Comparison of ENCODE assay signal across 10 cellular contexts in genomic region chr1:103517380-103518047, GRCh38. TPM values are rescaled to one million over a fixed set of nuclear protein-coding genes. Genes with fewer than 3 reads are reported as not detected.
A peak's percentile ranks its signal among the peaks of the same experiment; 100 is the strongest.
DNase-seq lines count a peak whose midpoint lies in the region; ATAC-seq and TF ChIP-seq lines count a peak whose summit lies in the region.
"Had no signal": no experiment of that assay in that cellular context is flagged by ENCODE, and none has a peak within 500 bp of the region (broad histone marks: within the 10 kb centered on the region; RNA-seq: fewer than 3 reads in every experiment).

No MANE protein-coding gene starts in this region.

- H4K8ac ChIP-seq in IMR-90 (ENCODE audit: low read depth in 2 of 2, low read length in 2 of 2), result no peak overlapping the region

- no peaks in the 10 kb centered on the region for H3K4me1 ChIP-seq in IMR-90 (ENCODE audit: control insufficient read depth, insufficient read depth, low read length)
- H3K4me1 ChIP-seq in PC-9 (replicated peaks; ENCODE audit: insufficient read depth), result no peaks in the 10 kb centered on the region
- H3K4me1 ChIP-seq: A549 had no signal

- H3K9me3 ChIP-seq in IMR-90 (ENCODE audit: control insufficient read depth, insufficient read depth, low read length) (no peaks in the 10 kb centered on the region), PC-9 (ENCODE audit: insufficient read depth, low read depth) (no peaks in the 10 kb centered on the region)
- H3K9me3 ChIP-seq: A549 had no signal

- H2AK5ac ChIP-seq in IMR-90 (ENCODE audit: low read depth, low read length), result no peak overlapping the region

- H3K18ac ChIP-seq in IMR-90 (ENCODE audit: low read depth, low read length), result no peak overlapping the region

- BruUV-seq in IMR-90 (replicated peaks; lab: Mats Ljungman, UMichigan), result no TSS peak
- BruUV-seq in PC-9 (replicated peaks; lab: Mats Ljungman, UMichigan), result no TSS peak

- ATAC-seq in activated CD8-positive, alpha-beta memory T cell treated with anti-CD3 and anti-CD28 coated beads, Interleukin-2, amount 10 ng/mL, durations not matched to agents 7 days and 5 days, result peak; percentile 78
- ATAC-seq in HG02642 (IDR thresholded peaks at IDR 0.05; ENCODE audit: poor library complexity, unreplicated experiment) (peak; percentile 89), IMR-90 (ENCODE audit: low read depth) (peak; percentile 24; the same call in 1 of the 2 replicates), Right ventricle myocardium inferior (no peak)
- ATAC-seq in stimulated activated effector memory CD8-positive, alpha-beta T cell treated with anti-CD3 and anti-CD28 coated beads, Interleukin-12 subunit alpha, Interleukin-12 subunit beta, amount 100 ng/mL, for 72 hours, result peak; percentile 81
- ATAC-seq: A549 had no signal

- intact Hi-C loops in IMR-90 (cut with micrococcal nuclease), result loop anchor here (5.0 kb wide), 3 partner anchors 800 to 1995 kb away; no protein-coding TSS in a partner anchor
- intact Hi-C loops in PC-9 (cut with micrococcal nuclease; ENCODE audit: unreplicated experiment), result loop anchor here (5.0 to 10.0 kb wide), 3 partner anchors 1693 to 1995 kb away; no protein-coding TSS in a partner anchor
- intact Hi-C loops in Right ventricle myocardium inferior (cut with DNase I), result loop anchor here (10.0 kb wide), 1 partner anchor 413 kb away; the partner anchor contains the start of gene COL11A1

- peaks cover 15% of the 10 kb centered on the region for H3K4me1 Mint-ChIP-seq in activated CD8-positive, alpha-beta memory T cell treated with anti-CD3 and anti-CD28 coated beads, Interleukin-2, amount 10 ng/mL, durations not matched to agents 7 days and 5 days
- peaks cover 17% of the 10 kb centered on the region for H3K4me1 Mint-ChIP-seq in stimulated activated effector memory CD8-positive, alpha-beta T cell treated with anti-CD3 and anti-CD28 coated beads, Interleukin-12 subunit alpha, Interleukin-12 subunit beta, amount 100 ng/mL, for 72 hours

- H3K4me3 Mint-ChIP-seq in activated CD8-positive, alpha-beta memory T cell treated with anti-CD3 and anti-CD28 coated beads, Interleukin-2, amount 10 ng/mL, durations not matched to agents 7 days and 5 days, result peak overlapping the region; percentile 5
- H3K4me3 Mint-ChIP-seq in stimulated activated effector memory CD8-positive, alpha-beta T cell treated with anti-CD3 and anti-CD28 coated beads, Interleukin-12 subunit alpha, Interleukin-12 subunit beta, amount 100 ng/mL, for 72 hours, result no peak overlapping the region

- dilution Hi-C loops in IMR-90 (cut with HindIII; ENCODE audit: low sequenced_read_pairs, unreplicated experiment), result no loop called here

- H4K91ac ChIP-seq in IMR-90 (ENCODE audit: insufficient read depth, low read depth, low read length), result no peak overlapping the region

- no peaks in the 10 kb centered on the region for H3K27me3 Mint-ChIP-seq in activated CD8-positive, alpha-beta memory T cell treated with anti-CD3 and anti-CD28 coated beads, Interleukin-2, amount 10 ng/mL, durations not matched to agents 7 days and 5 days

- TF ChIP-seq CTCF in IMR-90 (conservative IDR thresholded peaks at IDR 0.05; ENCODE audit: low read depth, low read length) (no peak), PC-9 (conservative IDR thresholded peaks at IDR 0.05) (no peak)

- POLR2A ChIA-PET in IMR-90 (lab: Charles Lee; ENCODE audit: unreplicated experiment), result no interaction called here
- POLR2A ChIA-PET in PC-9 (lab: Charles Lee; ENCODE audit: unreplicated experiment), result no interaction called here

- no peak overlapping the region for H2AK9ac ChIP-seq in IMR-90 (replicated peaks; ENCODE audit: low read depth, low read length, poor library complexity)

- CTCF ChIA-PET in activated CD8-positive, alpha-beta memory T cell treated with anti-CD3 and anti-CD28 coated beads, Interleukin-2, amount 10 ng/mL, durations not matched to agents 7 days and 5 days (lab: Charles Lee), result interaction anchor here (1.6 kb wide), 1 partner anchor 9 kb away, joined by 3 read pairs; no protein-coding TSS in a partner anchor
- CTCF ChIA-PET in IMR-90 (lab: Yijun Ruan, JAX), result interaction anchor here (0.6 kb wide), 1 partner anchor 208 kb away, joined by 3 read pairs; no protein-coding TSS in a partner anchor
- CTCF ChIA-PET in PC-9 (lab: Charles Lee), result no interaction called here

- H3K27ac Mint-ChIP-seq in activated CD8-positive, alpha-beta memory T cell treated with anti-CD3 and anti-CD28 coated beads, Interleukin-2, amount 10 ng/mL, durations not matched to agents 7 days and 5 days, result peak overlapping the region; percentile 47
- no peak overlapping the region for H3K27ac Mint-ChIP-seq in stimulated activated effector memory CD8-positive, alpha-beta T cell treated with anti-CD3 and anti-CD28 coated beads, Interleukin-12 subunit alpha, Interleukin-12 subunit beta, amount 100 ng/mL, for 72 hours

- no peaks in the 10 kb centered on the region for H3K9me1 ChIP-seq in IMR-90 (ENCODE audit: insufficient read depth, low read length)

- no peaks in the 10 kb centered on the region for H3K9me2 ChIP-seq in PC-9 (ENCODE audit: insufficient read depth)

- no CpG with 5 or more reads among the region's 2 CpGs for WGBS in IMR-90 (ENCODE audit: extremely low coverage in 2 of 2, insufficient read length in 1 of 2), 2 experiments

- H3K4ac ChIP-seq in IMR-90 (ENCODE audit: low read depth, low read length), result no peak overlapping the region

- no peak overlapping the region for H2BK120ac ChIP-seq in IMR-90 (ENCODE audit: low read depth, low read length)

- no peaks in the 10 kb centered on the region for H3F3A ChIP-seq in PC-9 (ENCODE audit: insufficient read depth, low read depth)

- no peaks in the 10 kb centered on the region for H3K36me3 ChIP-seq in IMR-90 (ENCODE audit: control insufficient read depth, insufficient read depth, low read length)
- no peaks in the 10 kb centered on the region for H3K36me3 ChIP-seq in PC-9 (ENCODE audit: low read depth)

- no peak overlapping the region for H3K56ac ChIP-seq in IMR-90 (ENCODE audit: extremely low read depth, insufficient read depth, low read length)

- DNase-seq in activated CD8-positive, alpha-beta memory T cell treated with anti-CD3 and anti-CD28 coated beads, Interleukin-2, amount 10 ng/mL, durations not matched to agents 7 days and 5 days, result no peak
- DNase-seq in activated CD8-positive, alpha-beta memory T cell treated with anti-CD3 and anti-CD28 coated beads for 24 hours, result no peak
- DNase-seq in IMR-90 (peak; percentile 26), PC-9 (no peak), Right ventricle myocardium inferior (ENCODE audit: missing footprints) (no peak), NCI-H69 (lab: John Stamatoyannopoulos, UW) (no peak)
- DNase-seq in stimulated activated effector memory CD8-positive, alpha-beta T cell treated with anti-CD3 and anti-CD28 coated beads, Interleukin-12 subunit alpha, Interleukin-12 subunit beta, amount 100 ng/mL, for 72 hours (ENCODE audit: low spot score in 2 of 2), result no peak
- DNase-seq: effector memory CD4-positive, alpha-beta T cell had no signal

- in situ Hi-C loops in IMR-90 (cut with MboI; ENCODE audit: low sequenced_read_pairs), result no loop called here

- H3K14ac ChIP-seq in IMR-90 (replicated peaks; ENCODE audit: low read depth, low read length), result no peak overlapping the region

- H3K27me3 ChIP-seq in IMR-90 (ENCODE audit: control insufficient read depth, insufficient read depth, low read length) (no peaks in the 10 kb centered on the region), PC-9 (ENCODE audit: insufficient read depth, low read depth) (no peaks in the 10 kb centered on the region)

- H3K4me3 ChIP-seq in IMR-90 (ENCODE audit: insufficient read depth, low read depth, low read length) (no peak overlapping the region), PC-9 (no peak overlapping the region)
- H3K4me3 ChIP-seq: A549 had no signal

- H3K27ac ChIP-seq in IMR-90 (ENCODE audit: insufficient read depth, low read length) (no peak overlapping the region), PC-9 (no peak overlapping the region)
- H3K27ac ChIP-seq: A549 had no signal

- H2BK20ac ChIP-seq in IMR-90 (ENCODE audit: low read depth, low read length), result no peak overlapping the region

- no peak for TF ChIP-seq POLR2A in IMR-90 (IDR thresholded peaks at IDR 0.05; ENCODE audit: low read depth, low read length)

- no peak overlapping the region for H2BK15ac ChIP-seq in IMR-90 (ENCODE audit: low read depth, low read length)

- H3K79me2 ChIP-seq in PC-9 (ENCODE audit: low read depth), result no peaks in the 10 kb centered on the region

- no peak overlapping the region for H2AFZ ChIP-seq in IMR-90 (replicated peaks; ENCODE audit: low read length, poor library complexity)
- no peak overlapping the region for H2AFZ ChIP-seq in PC-9

- H2BK5ac ChIP-seq in IMR-90 (ENCODE audit: low read depth, low read length, poor library complexity, severe bottlenecking), result no peak overlapping the region

- H3K4me2 ChIP-seq in IMR-90 (ENCODE audit: low read depth, low read length) (no peak overlapping the region), PC-9 (no peak overlapping the region)
- H3K4me2 ChIP-seq: A549 had no signal

- H4K5ac ChIP-seq in IMR-90 (ENCODE audit: low read depth, low read length), result no peak overlapping the region; the same call in 1 of the 2 replicates

- H3K36me3 Mint-ChIP-seq in activated CD8-positive, alpha-beta memory T cell treated with anti-CD3 and anti-CD28 coated beads, Interleukin-2, amount 10 ng/mL, durations not matched to agents 7 days and 5 days, result no peaks in the 10 kb centered on the region
- no peaks in the 10 kb centered on the region for H3K36me3 Mint-ChIP-seq in stimulated activated effector memory CD8-positive, alpha-beta T cell treated with anti-CD3 and anti-CD28 coated beads, Interleukin-12 subunit alpha, Interleukin-12 subunit beta, amount 100 ng/mL, for 72 hours

- no peaks in the 10 kb centered on the region for H3K79me1 ChIP-seq in IMR-90 (ENCODE audit: low read depth in 1 of 2, low read length in 2 of 2)

- TF ChIP-seq RAD21 in IMR-90 (IDR thresholded peaks at IDR 0.05; ENCODE audit: low read length), result no peak

- no peak overlapping the region for H3K9ac ChIP-seq in IMR-90 (ENCODE audit: low read depth, low read length)

- no peak overlapping the region for H3K23ac ChIP-seq in IMR-90 (ENCODE audit: low read depth, low read length)

- H4K20me1 ChIP-seq in IMR-90 (ENCODE audit: insufficient read depth, low read length) (no peaks in the 10 kb centered on the region), PC-9 (ENCODE audit: insufficient read depth) (no peaks in the 10 kb centered on the region)

- H3K9me3 Mint-ChIP-seq in activated CD8-positive, alpha-beta memory T cell treated with anti-CD3 and anti-CD28 coated beads, Interleukin-2, amount 10 ng/mL, durations not matched to agents 7 days and 5 days (ENCODE audit: low read depth), result no peaks in the 10 kb centered on the region
- no peaks in the 10 kb centered on the region for H3K9me3 Mint-ChIP-seq in stimulated activated effector memory CD8-positive, alpha-beta T cell treated with anti-CD3 and anti-CD28 coated beads, Interleukin-12 subunit alpha, Interleukin-12 subunit beta, amount 100 ng/mL, for 72 hours

RNA-seq across cellular contexts. Expression of gene RNPC3, which starts 8.0 kb away (rescaled TPM):
- total RNA-seq in activated CD8-positive, alpha-beta memory T cell treated with anti-CD3 and anti-CD28 coated beads, Interleukin-2, amount 10 ng/mL, durations not matched to agents 7 days and 5 days, result 10 to 100 TPM; 20.6 to 27.7 TPM
- total RNA-seq in IMR-90 (2012; rRNA removed) (2.5 and 3.8 TPM in 2 replicates), PC-9 (2021) (13.4 and 17.0 TPM in 2 replicates), Right ventricle myocardium inferior (15.8 TPM)
- 7.7 and 9.9 TPM in 2 replicates for polyA plus RNA-seq in IMR-90 (2012; rRNA removed)
- 1.5 and 2.0 TPM in 2 replicates for polyA plus RNA-seq in IMR-90 (2012; cell fraction: cytosol; rRNA removed)
- polyA plus RNA-seq in IMR-90 (2012; cell fraction: nucleus; rRNA removed; ENCODE audit: low replicate concordance), result 11.0 and 59.9 TPM in 2 replicates

RNA-seq across cellular contexts. Expression of gene AMY2B, which starts 53.9 kb away (rescaled TPM):
- total RNA-seq in activated CD8-positive, alpha-beta memory T cell treated with anti-CD3 and anti-CD28 coated beads, Interleukin-2, amount 10 ng/mL, durations not matched to agents 7 days and 5 days, result 1 to 10 TPM; 5.0 to 8.0 TPM
- 0.72 and 1.1 TPM in 2 replicates for total RNA-seq in IMR-90 (2012; rRNA removed)
- 0.92 and 1.7 TPM in 2 replicates for polyA plus RNA-seq in IMR-90 (2012; rRNA removed)
- 0.03 TPM in 1 of 2 replicates, not detected in the other for polyA plus RNA-seq in IMR-90 (2012; cell fraction: cytosol; rRNA removed)
- 1.1 and 11.0 TPM in 2 replicates for polyA plus RNA-seq in IMR-90 (2012; cell fraction: nucleus; rRNA removed; ENCODE audit: low replicate concordance)
- total RNA-seq in PC-9 (2021), result 0.11 and 0.95 TPM in 2 replicates
- total RNA-seq in Right ventricle myocardium inferior, result 15.1 TPM
